In the genomic region with DNA sequence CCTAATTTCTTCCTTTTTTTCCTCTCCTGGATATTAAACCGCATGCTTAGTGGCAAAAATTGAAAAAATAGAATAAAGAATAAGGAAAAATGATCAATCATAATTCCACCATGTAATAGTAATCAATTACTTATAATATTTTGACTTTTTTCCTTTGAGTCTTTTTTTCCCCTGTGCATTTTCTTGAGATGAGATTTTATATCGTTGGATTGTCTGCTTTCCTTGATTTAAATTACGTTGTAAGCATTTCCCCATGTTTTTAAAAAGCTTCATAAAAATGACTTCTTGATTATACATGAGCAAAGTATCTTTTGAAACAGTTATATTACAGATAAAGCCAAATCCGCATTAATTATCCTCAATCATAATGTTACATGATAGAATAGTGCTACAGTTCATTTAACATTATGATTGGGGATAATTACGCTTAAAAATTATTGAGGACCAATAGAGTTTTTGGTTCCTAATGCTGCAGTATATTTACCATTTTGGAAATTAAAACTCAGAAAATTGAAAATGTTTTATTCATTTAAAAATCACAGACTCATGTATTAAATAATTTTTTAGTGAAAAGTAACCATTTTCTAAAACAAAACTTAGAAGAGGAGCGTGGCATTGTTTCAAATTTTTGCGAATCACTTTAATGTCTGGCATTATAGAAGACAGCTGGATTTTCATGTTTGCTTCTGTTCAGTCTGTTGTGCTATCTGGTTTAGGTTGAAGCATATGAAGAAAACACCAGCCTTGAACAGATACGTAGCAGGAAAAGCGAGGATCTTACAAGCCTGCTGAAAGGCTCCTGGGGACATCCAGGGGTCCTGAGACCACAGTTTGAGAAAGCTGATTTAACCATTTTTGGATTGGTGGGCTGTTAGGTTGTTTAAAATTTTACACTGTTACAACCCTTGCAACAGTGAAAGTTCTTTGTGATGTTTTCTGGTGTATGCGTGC, we compare ENCODE assay signal across 8 cellular contexts. TPM values are rescaled to one million over a fixed set of nuclear protein-coding genes. Genes with fewer than 3 reads are reported as not detected.
DNase-seq lines count a peak whose midpoint lies in the region; ATAC-seq and TF ChIP-seq lines count a peak whose summit lies in the region.

No MANE protein-coding gene starts in this region.

- peak overlapping the region; percentile 72 for H3K4ac ChIP-seq in trophoblast cell (ENCODE audit: low read depth, low read length)

- H4K91ac ChIP-seq in trophoblast cell (ENCODE audit: low read depth, low read length), result no peak overlapping the region

- peaks cover 10% of the 10 kb centered on the region for H3K79me1 ChIP-seq in trophoblast cell (ENCODE audit: low read length)

- H3K9me3 ChIP-seq in OCI-LY7 (ENCODE audit: low read length) (no peaks in the 10 kb centered on the region), trophoblast cell (ENCODE audit: insufficient read depth, low read depth, low read length) (no peaks in the 10 kb centered on the region)

- H3K36me3 ChIP-seq in OCI-LY7 (ENCODE audit: insufficient read depth, low read length) (no peaks in the 10 kb centered on the region), trophoblast cell (ENCODE audit: control insufficient read depth in 1 of 2, insufficient read depth in 2 of 2, low read length in 2 of 2) (peaks cover 6 to 9% of the 10 kb centered on the region in 2 experiments)

- TF ChIP-seq CTCF in OCI-LY7 (conservative IDR thresholded peaks at IDR 0.05; ENCODE audit: low read length) (no peak), epithelial cell of esophagus (IDR thresholded peaks at IDR 0.05; ENCODE audit: insufficient read depth, low read depth, low read length, missing control alignments) (no peak), GM13977 (IDR thresholded peaks at IDR 0.05; ENCODE audit: extremely low read depth, insufficient read depth, missing control alignments) (no peak)

- CTCF ChIA-PET in OCI-LY7 (lab: Charles Lee; ENCODE audit: unreplicated experiment), result no interaction called here

- no peak overlapping the region for H4K8ac ChIP-seq in trophoblast cell (ENCODE audit: low read depth, low read length)

- H2BK12ac ChIP-seq in trophoblast cell (ENCODE audit: low read length), result no peak overlapping the region

- H3K79me2 ChIP-seq in OCI-LY7 (ENCODE audit: insufficient read depth, low read depth, low read length) (peaks cover 5% of the 10 kb centered on the region; the same call in 1 of the 2 replicates), trophoblast cell (ENCODE audit: control insufficient read depth, insufficient read depth, low read length, poor library complexity) (peaks cover 14% of the 10 kb centered on the region)

- H3K4me1 ChIP-seq in OCI-LY7 (ENCODE audit: insufficient read depth, low read length, poor library complexity, severe bottlenecking) (peaks cover 12% of the 10 kb centered on the region), trophoblast cell (ENCODE audit: control insufficient read depth in 1 of 2, insufficient read depth in 2 of 2, low read length in 2 of 2) (peaks cover 0 to 6% of the 10 kb centered on the region in 2 experiments)

- DNase-seq in EL (peak; percentile 10), OCI-LY7 (ENCODE audit: low spot score) (no peak), epithelial cell of esophagus (ENCODE audit: low read depth) (peak; percentile 3), trophoblast cell (no peak), HuH-7.5 (ENCODE audit: low spot score) (no peak), GM13977 (ENCODE audit: low spot score) (no peak), ACHN (no peak)

- H3K27me3 ChIP-seq in trophoblast cell (ENCODE audit: insufficient read depth, low read length), result no peaks in the 10 kb centered on the region

- peak overlapping the region; percentile 99 for H3K4me3 ChIP-seq in OCI-LY7 (ENCODE audit: low read depth, low read length, poor library complexity, severe bottlenecking)
- H3K4me3 ChIP-seq in epithelial cell of esophagus (ENCODE audit: low read length), result peak overlapping the region; percentile 84
- H3K4me3 ChIP-seq in trophoblast cell (ENCODE audit: low read depth, low read length), result no peak overlapping the region

- peak overlapping the region; percentile 80 for H3K4me2 ChIP-seq in OCI-LY7 (ENCODE audit: low read length)
- H3K4me2 ChIP-seq in trophoblast cell (ENCODE audit: low read length), result peak overlapping the region; percentile 57

- in situ Hi-C loops in GM13977 (cut with MboI; ENCODE audit: low pct_unique_long_range_greater_than_20kb, low sequenced_read_pairs, unreplicated experiment), result no loop called here
- in situ Hi-C loops in ACHN (cut with HindIII; ENCODE audit: low pct_ligation_motif_present, low pct_unique_long_range_greater_than_20kb, low sequenced_read_pairs), result no loop called here

- H2AFZ ChIP-seq in OCI-LY7 (ENCODE audit: low read length) (peak overlapping the region; percentile 91), trophoblast cell (ENCODE audit: insufficient read depth, low read length, poor library complexity) (no peak overlapping the region)

- H2AK5ac ChIP-seq in trophoblast cell (ENCODE audit: low read length), result no peak overlapping the region

- H3K9me2 ChIP-seq in OCI-LY7 (ENCODE audit: insufficient read depth, low read length), result no peaks in the 10 kb centered on the region

- BruUV-seq in OCI-LY7 (replicated peaks; lab: Mats Ljungman, UMichigan), result TSS peak; percentile 77

- H3K27ac ChIP-seq in OCI-LY7 (ENCODE audit: low read depth, low read length, poor library complexity, severe bottlenecking) (no peak overlapping the region), trophoblast cell (ENCODE audit: low read depth, low read length) (no peak overlapping the region)

- H2BK5ac ChIP-seq in trophoblast cell (ENCODE audit: low read depth, low read length, poor library complexity), result no peak overlapping the region

- no peak overlapping the region for H3K9ac ChIP-seq in trophoblast cell (ENCODE audit: low read length)

- no peak overlapping the region for H3K23ac ChIP-seq in trophoblast cell (ENCODE audit: low read length)

- H4K12ac ChIP-seq in trophoblast cell (ENCODE audit: low read depth, low read length), result no peak overlapping the region

- H4K20me1 ChIP-seq in OCI-LY7 (ENCODE audit: insufficient read depth, low read length), result no peaks in the 10 kb centered on the region

- no peak overlapping the region for H3K18ac ChIP-seq in trophoblast cell (ENCODE audit: low read length)

- intact Hi-C loops in OCI-LY7 (cut with micrococcal nuclease; ENCODE audit: unreplicated experiment), result loop anchor here (10.0 kb wide), 1 partner anchor 246 kb away; a partner anchor contains a TSS

- no peak overlapping the region for H2BK120ac ChIP-seq in trophoblast cell (ENCODE audit: insufficient read depth, low read length, poor library complexity)

- POLR2A ChIA-PET in OCI-LY7 (lab: Charles Lee), result interaction anchor here (0.7 to 1.7 kb wide), 2 partner anchors 22 to 693 kb away, joined by 4 read pairs; no protein-coding TSS in a partner anchor

- ATAC-seq in HG03342 (IDR thresholded peaks at IDR 0.05; ENCODE audit: unreplicated experiment), result no peak

- H3K14ac ChIP-seq in trophoblast cell (ENCODE audit: low read length), result no peak overlapping the region

- WGBS in trophoblast cell (ENCODE audit: extremely low coverage, insufficient coverage, insufficient read length), result no CpG with 5 or more reads among the region's 10 CpGs

RNA-seq across cellular contexts. Expression of a gene that starts 1.4 kb away (rescaled TPM):
- 8.0 and 8.7 TPM in 2 replicates for total RNA-seq in OCI-LY7 (2014; rRNA removed; shearing (Covaris generic))
- 21.6 and 23.2 TPM in 2 replicates for total RNA-seq in OCI-LY7 (2022)
- polyA plus RNA-seq in trophoblast cell (2013), result 27.1 TPM in 2 replicates

Comparison
In these comparisons a context has a peak if more than half of its experiments do, and no peak if none do; other contexts are left out.
1. DNase-seq: peak in EL (single experiment) and epithelial cell of esophagus (single experiment); none in OCI-LY7 (single experiment), trophoblast cell (0 of 2), HuH-7.5 (single experiment), GM13977 (single experiment) and ACHN (single experiment).